In the genomic region with DNA sequence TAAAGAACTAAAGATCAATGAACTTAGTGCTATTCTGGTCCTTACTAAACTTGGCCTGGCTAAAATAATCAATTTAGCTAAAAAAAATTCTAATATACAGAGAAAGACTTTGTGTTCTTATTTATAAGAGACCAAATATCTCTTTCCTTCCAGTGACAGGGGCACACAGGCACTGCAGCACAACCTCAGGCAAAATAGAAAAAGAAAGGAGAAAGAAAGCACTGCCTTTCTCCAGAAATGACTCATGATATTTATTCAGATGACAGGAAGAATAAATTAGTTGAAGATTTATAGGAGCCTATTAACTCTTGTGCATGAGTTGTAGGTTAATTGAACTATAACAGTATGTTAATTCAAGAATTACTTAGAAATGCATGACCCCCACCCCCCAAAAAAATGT, we compare ENCODE assay signal across 21 cellular contexts.
A peak's percentile ranks its signal among the peaks of the same experiment; 100 is the strongest.
DNase-seq lines count a peak whose midpoint lies in the region; ATAC-seq, FAIRE-seq and TF ChIP-seq lines count a peak whose summit lies in the region.
"Had no signal": no experiment of that assay in that cellular context is flagged by ENCODE, and none has a peak within 500 bp of the region (broad histone marks: within the 10 kb centered on the region; RNA-seq: fewer than 3 reads in every experiment).

No MANE protein-coding gene starts in this region.

- H4K20me1 ChIP-seq in SK-N-SH (ENCODE audit: insufficient read depth) (no peaks in the 10 kb centered on the region), GM12878 (ENCODE audit: control insufficient read depth, insufficient read depth) (no peaks in the 10 kb centered on the region)

- no peaks in the 10 kb centered on the region for H3F3A ChIP-seq in SK-N-SH (replicated peaks; ENCODE audit: insufficient read depth)

- H2AFZ ChIP-seq in SK-N-SH (ENCODE audit: low read depth): no peak overlapping the region
- H2AFZ ChIP-seq in GM12878 (ENCODE audit: control insufficient read depth, low read depth, low read length): no peak overlapping the region
- H2AFZ ChIP-seq: PC-9 had no signal

- TF ChIP-seq EP300 in SK-N-SH (IDR thresholded peaks at IDR 0.05; ENCODE audit: borderline replicate concordance in 1 of 2, low read depth in 1 of 2, low read length in 1 of 2) (no peak), GM12878 (IDR thresholded peaks at IDR 0.05; ENCODE audit: borderline replicate concordance in 1 of 2, control insufficient read depth in 1 of 2, low read depth in 2 of 2, low read length in 2 of 2) (no peak)

- H3K4me1 ChIP-seq in SK-N-SH (ENCODE audit: control insufficient read depth in 1 of 2, insufficient read depth in 2 of 2, low read depth in 1 of 2, low read length in 1 of 2): 0 out of 4 replicates have a peak, but pooled peaks cover 0 to 4% of the 10 kb centered on the region in 2 experiments
- H3K4me1 ChIP-seq in GM12878 (ENCODE audit: control insufficient read depth, insufficient read depth, low read length): no peaks in the 10 kb centered on the region
- H3K4me1 ChIP-seq: SJCRH30 had no signal

- SMC1A ChIA-PET in GM12878 (lab: Charles Lee; ENCODE audit: uncharacterized antibody, unreplicated experiment): interaction anchor here (1.1 to 1.3 kb wide), 3 partner anchors 13 to 265 kb away, joined by 3 to 4 read pairs (median 3); no protein-coding TSS in a partner anchor

- in situ Hi-C loops in GM12878 (cut with MboI): no loop called here

- ATAC-seq in SK-N-SH treated with all-trans-retinoic acid at 6 μM for 48 hours (peak; percentile 42; the same call in 1 of the 3 replicates), GM12878 (no peak), HG03196 (IDR thresholded peaks at IDR 0.05; ENCODE audit: unreplicated experiment) (no peak)
- ATAC-seq in activated CD4-positive, CD25-positive, alpha-beta regulatory T cell treated with anti-CD3 and anti-CD28 coated beads, Interleukin-2, amount 50 U/mL, for 24 hours: no peak

- H3K4me3 ChIP-seq in SK-N-SH (ENCODE audit: low read depth in 2 of 2, low read length in 1 of 2): no peak overlapping the region
- H3K4me3 ChIP-seq in GM12878: no peak overlapping the region
- H3K4me3 ChIP-seq: PC-9, SJCRH30 had no signal

- intact Hi-C loops in GM12878 (cut with micrococcal nuclease; ENCODE audit: unreplicated experiment): loop anchor here (5.0 to 10.0 kb wide), 2 partner anchors 152 to 1611 kb away; a partner anchor contains a TSS

- TF ChIP-seq RAD21 in SK-N-SH (IDR thresholded peaks at IDR 0.05; ENCODE audit: low read length) (no peak), GM12878 (IDR thresholded peaks at IDR 0.05; ENCODE audit: insufficient read depth, low read depth, low read length) (no peak)

- H3K27ac ChIP-seq in SK-N-SH (ENCODE audit: low read depth in 2 of 2, low read length in 1 of 2) (no peak overlapping the region), GM12878 (ENCODE audit: control insufficient read depth, insufficient read depth) (no peak overlapping the region)
- H3K27ac ChIP-seq: 22Rv1, PC-9, SJCRH30 had no signal

- RAD21 ChIA-PET in GM12878 (lab: Charles Lee; ENCODE audit: unreplicated experiment): no interaction called here

- no peaks in the 10 kb centered on the region for H3K9me3 ChIP-seq in SK-N-SH
- no peaks in the 10 kb centered on the region for H3K9me3 ChIP-seq in GM12878 (replicated peaks; ENCODE audit: control insufficient read depth, insufficient read depth, low read length)
- H3K9me3 ChIP-seq: SJCRH30 had no signal

- FAIRE-seq in GM12878 (lab: Jason Lieb, UNC): no peak

- no TSS peak for BruUV-seq in GM12878 (replicated peaks; lab: Mats Ljungman, UMichigan)

- H3K79me2 ChIP-seq in SK-N-SH (ENCODE audit: insufficient read depth) (no peaks in the 10 kb centered on the region), GM12878 (ENCODE audit: control insufficient read depth, insufficient read depth, low read length) (no peaks in the 10 kb centered on the region)

- POLR2A ChIA-PET in SK-N-SH (lab: Yijun Ruan, JAX) (no interaction called here), GM12878 (lab: Charles Lee) (no interaction called here), GM10248 (lab: Yijun Ruan, JAX) (no interaction called here)

- TF ChIP-seq CTCF in SK-N-SH (IDR thresholded peaks at IDR 0.05) (no peak), GM12878 (IDR thresholded peaks at IDR 0.05 in 2 of 3, conservative IDR thresholded peaks at IDR 0.05 in 1 of 3; ENCODE audit: control insufficient read depth in 2 of 3, extremely low read depth in 1 of 3, insufficient read depth in 1 of 3, low read depth in 3 of 3, low read length in 3 of 3) (no peak), GM10248 (IDR thresholded peaks at IDR 0.05; ENCODE audit: control extremely low read depth, extremely low read depth, low read depth, missing control alignments) (no peak)

- H3K9ac ChIP-seq in SK-N-SH (no peak overlapping the region), GM12878 (ENCODE audit: control insufficient read depth, insufficient read depth, low read length) (no peak overlapping the region)

- no peaks in the 10 kb centered on the region; the same call in 1 of the 2 replicates for H3K27me3 ChIP-seq in SK-N-SH (ENCODE audit: insufficient read depth)
- H3K27me3 ChIP-seq in GM12878 (replicated peaks in 1 of 2; ENCODE audit: control insufficient read depth in 2 of 2, insufficient read depth in 2 of 2, low read length in 1 of 2): no peaks in the 10 kb centered on the region
- H3K27me3 ChIP-seq: SJCRH30 had no signal

- DNase-seq in SK-N-SH: no peak
- peak; percentile 68 for DNase-seq in NCI-H69 (lab: John Stamatoyannopoulos, UW)
- DNase-seq in GM12878 (ENCODE audit: low read depth, low spot score): no peak
- no peak for DNase-seq in activated T-cell treated with anti-CD3 and anti-CD28 coated beads, Interleukin-2, amount 50 U/mL, for 48 hours
- DNase-seq in GM10248 (ENCODE audit: extremely low spot score): no peak
- DNase-seq: COR-L47, EL, GOT3, KG1, NCI-H1417 treated with DMSO at 0.1 percent for 48 hours, NCI-H187 treated with DMSO at 0.1 percent for 48 hours, NCI-H2227 treated with DMSO at 0.1 percent for 48 hours, NCI-H510A treated with DMSO at 0.1 percent for 48 hours, NCI-H82, PC-9, SJCRH30, SW 1271 had no signal

- CTCF ChIA-PET in SK-N-SH (lab: Yijun Ruan, JAX): no interaction called here
- CTCF ChIA-PET in GM12878 (lab: Yijun Ruan, JAX): interaction anchor here (0.7 to 1.1 kb wide), 4 partner anchors 9 to 672 kb away, joined by 3 to 5 read pairs (median 4); no protein-coding TSS in a partner anchor
- CTCF ChIA-PET in GM10248 (lab: Yijun Ruan, JAX): interaction anchor here (1.0 kb wide), 1 partner anchor 8 kb away, joined by 3 read pairs; no protein-coding TSS in a partner anchor

- H3K36me3 ChIP-seq in SK-N-SH (replicated peaks in 1 of 2; ENCODE audit: control insufficient read depth in 1 of 2, insufficient read depth in 2 of 2, low read length in 1 of 2) (no peaks in the 10 kb centered on the region), GM12878 (ENCODE audit: control insufficient read depth in 2 of 2, insufficient read depth in 2 of 2, low read length in 1 of 2) (no peaks in the 10 kb centered on the region)
- H3K36me3 ChIP-seq: SJCRH30 had no signal

- H3K9me2 ChIP-seq in SK-N-SH: no peaks in the 10 kb centered on the region

- no peak overlapping the region for H3K4me2 ChIP-seq in SK-N-SH
- H3K4me2 ChIP-seq in GM12878 (ENCODE audit: control insufficient read depth, insufficient read depth): no peak overlapping the region
- H3K4me2 ChIP-seq: PC-9 had no signal

- no peak for TF ChIP-seq POLR2A in GM12878 (IDR thresholded peaks at IDR 0.05; ENCODE audit: low read depth, low read length)

TF ChIP-seq in SK-N-SH, 30 proteins besides CTCF, POLR2A, EP300 and RAD21:
- TF ChIP-seq, protein P1, sequence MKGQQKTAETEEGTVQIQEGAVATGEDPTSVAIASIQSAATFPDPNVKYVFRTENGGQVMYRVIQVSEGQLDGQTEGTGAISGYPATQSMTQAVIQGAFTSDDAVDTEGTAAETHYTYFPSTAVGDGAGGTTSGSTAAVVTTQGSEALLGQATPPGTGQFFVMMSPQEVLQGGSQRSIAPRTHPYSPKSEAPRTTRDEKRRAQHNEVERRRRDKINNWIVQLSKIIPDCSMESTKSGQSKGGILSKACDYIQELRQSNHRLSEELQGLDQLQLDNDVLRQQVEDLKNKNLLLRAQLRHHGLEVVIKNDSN (IDR thresholded peaks at IDR 0.05; ENCODE audit: borderline replicate concordance, low read depth): no peak

TF ChIP-seq in GM12878, 131 proteins besides CTCF, POLR2A, EP300 and RAD21:
- TF ChIP-seq JUNB (IDR thresholded peaks at IDR 0.05) (peak; percentile 45), HDGF (IDR thresholded peaks at IDR 0.05) (no peak), DPF2 (IDR thresholded peaks at IDR 0.05) (no peak), ZNF384 (IDR thresholded peaks at IDR 0.05; ENCODE audit: borderline replicate concordance, low read depth, low read length) (no peak), TBL1XR1 (IDR thresholded peaks at IDR 0.05; ENCODE audit: low read depth, low read length) (no peak), SMAD1 (IDR thresholded peaks at IDR 0.05; ENCODE audit: low read depth, partially characterized antibody) (no peak)
- TF ChIP-seq, protein P2, sequence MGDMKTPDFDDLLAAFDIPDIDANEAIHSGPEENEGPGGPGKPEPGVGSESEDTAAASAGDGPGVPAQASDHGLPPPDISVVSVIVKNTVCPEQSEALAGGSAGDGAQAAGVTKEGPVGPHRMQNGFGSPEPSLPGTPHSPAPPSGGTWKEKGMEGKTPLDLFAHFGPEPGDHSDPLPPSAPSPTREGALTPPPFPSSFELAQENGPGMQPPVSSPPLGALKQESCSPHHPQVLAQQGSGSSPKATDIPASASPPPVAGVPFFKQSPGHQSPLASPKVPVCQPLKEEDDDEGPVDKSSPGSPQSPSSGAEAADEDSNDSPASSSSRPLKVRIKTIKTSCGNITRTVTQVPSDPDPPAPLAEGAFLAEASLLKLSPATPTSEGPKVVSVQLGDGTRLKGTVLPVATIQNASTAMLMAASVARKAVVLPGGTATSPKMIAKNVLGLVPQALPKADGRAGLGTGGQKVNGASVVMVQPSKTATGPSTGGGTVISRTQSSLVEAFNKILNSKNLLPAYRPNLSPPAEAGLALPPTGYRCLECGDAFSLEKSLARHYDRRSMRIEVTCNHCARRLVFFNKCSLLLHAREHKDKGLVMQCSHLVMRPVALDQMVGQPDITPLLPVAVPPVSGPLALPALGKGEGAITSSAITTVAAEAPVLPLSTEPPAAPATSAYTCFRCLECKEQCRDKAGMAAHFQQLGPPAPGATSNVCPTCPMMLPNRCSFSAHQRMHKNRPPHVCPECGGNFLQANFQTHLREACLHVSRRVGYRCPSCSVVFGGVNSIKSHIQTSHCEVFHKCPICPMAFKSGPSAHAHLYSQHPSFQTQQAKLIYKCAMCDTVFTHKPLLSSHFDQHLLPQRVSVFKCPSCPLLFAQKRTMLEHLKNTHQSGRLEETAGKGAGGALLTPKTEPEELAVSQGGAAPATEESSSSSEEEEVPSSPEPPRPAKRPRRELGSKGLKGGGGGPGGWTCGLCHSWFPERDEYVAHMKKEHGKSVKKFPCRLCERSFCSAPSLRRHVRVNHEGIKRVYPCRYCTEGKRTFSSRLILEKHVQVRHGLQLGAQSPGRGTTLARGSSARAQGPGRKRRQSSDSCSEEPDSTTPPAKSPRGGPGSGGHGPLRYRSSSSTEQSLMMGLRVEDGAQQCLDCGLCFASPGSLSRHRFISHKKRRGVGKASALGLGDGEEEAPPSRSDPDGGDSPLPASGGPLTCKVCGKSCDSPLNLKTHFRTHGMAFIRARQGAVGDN (IDR thresholded peaks at IDR 0.05): no peak
